Comparison of ENCODE assay signal across 10 cellular contexts in genomic region chr11:533586-534196, GRCh38. TPM values are rescaled to one million over a fixed set of nuclear protein-coding genes. Genes with fewer than 3 reads are reported as not detected.
DNase-seq lines count a peak whose midpoint lies in the region; ATAC-seq, FAIRE-seq and TF ChIP-seq lines count a peak whose summit lies in the region.
"Had no signal": no experiment of that assay in that cellular context is flagged by ENCODE, and none has a peak within 500 bp of the region (broad histone marks: within the 10 kb centered on the region; RNA-seq: fewer than 3 reads in every experiment).

No MANE protein-coding gene starts in this region.

- DNase-seq in AG04449 (ENCODE audit: low read depth, low spot score) (no peak), GM23248 (no peak), astrocyte (ENCODE audit: low read depth) (no peak), GM13977 (ENCODE audit: low spot score) (no peak), islet precursor cell (no peak)
- no peak for DNase-seq in effector memory CD8-positive, alpha-beta T cell

- no peaks in the 10 kb centered on the region for H4K20me1 ChIP-seq in GM23248 (ENCODE audit: insufficient read depth)
- H4K20me1 ChIP-seq in astrocyte (ENCODE audit: insufficient read depth, low read length): peaks cover 34% of the 10 kb centered on the region

- no peak for TF ChIP-seq CTCF in AG04449 (IDR thresholded peaks at IDR 0.05; ENCODE audit: insufficient read depth, low read length, missing control alignments)
- TF ChIP-seq CTCF in astrocyte (IDR thresholded peaks at IDR 0.05; ENCODE audit: insufficient read depth, low read depth, low read length): no peak
- TF ChIP-seq CTCF in GM13977 (IDR thresholded peaks at IDR 0.05; ENCODE audit: extremely low read depth, insufficient read depth, missing control alignments): no peak

- no peak for ATAC-seq in HG03378 (IDR thresholded peaks at IDR 0.05; ENCODE audit: unreplicated experiment)
- no peak for ATAC-seq in effector memory CD8-positive, alpha-beta T cell (replicated peaks)

- H3K9me2 ChIP-seq in GM23248 (ENCODE audit: insufficient read depth): no peaks in the 10 kb centered on the region

- CTCF ChIA-PET in AG04449 (lab: Yijun Ruan, JAX): interaction anchor here (1.2 to 5.9 kb wide), 4 partner anchors 15 to 193 kb away, joined by 3 to 45 read pairs (median 4); no protein-coding TSS in a partner anchor

- H3K79me2 ChIP-seq in GM23248 (ENCODE audit: insufficient read depth): peaks cover 17% of the 10 kb centered on the region
- H3K79me2 ChIP-seq in astrocyte (ENCODE audit: insufficient read depth, low read length): peaks cover 20% of the 10 kb centered on the region

- H3F3A ChIP-seq in GM23248 (ENCODE audit: insufficient read depth): 0 out of 2 replicates have a peak, but pooled peaks cover 5% of the 10 kb centered on the region

- POLR2A ChIA-PET in AG04449 (lab: Yijun Ruan, JAX): no interaction called here

- peak overlapping the region; percentile 73 for H3K4me3 ChIP-seq in AG04449 (ENCODE audit: low read depth, low read length)
- H3K4me3 ChIP-seq in GM23248: peak overlapping the region; percentile 99
- H3K4me3 ChIP-seq in astrocyte (ENCODE audit: insufficient read depth, low read depth, low read length): no peak overlapping the region
- H3K4me3 ChIP-seq in mesodermal cell (ENCODE audit: extremely low read depth, insufficient read depth, low read length, poor library complexity, severe bottlenecking): peak overlapping the region; percentile 80

- WGBS in GM23248 (ENCODE audit: low coverage in 1 of 2, low lambda C conversion rate in 2 of 2, missing lambda C conversion rate in 2 of 2), 2 experiments: 90 to 92% methylated on average over 25 of the region's 25 CpGs
- 97 to 99% methylated on average over 24 to 25 of the region's 25 CpGs for WGBS in mesodermal cell (ENCODE audit: insufficient coverage in 2 of 2), 2 experiments

- H3K4me1 Mint-ChIP-seq in astrocyte (ENCODE audit: low read depth, unreplicated experiment): peaks cover 4% of the 10 kb centered on the region
- peaks cover 14 to 18% of the 10 kb centered on the region in 2 donors for H3K4me1 Mint-ChIP-seq in effector memory CD8-positive, alpha-beta T cell (ENCODE audit: low read depth in 2 of 2)

- in situ Hi-C loops in GM23248 (cut with MboI) (no loop called here), GM13977 (cut with MboI; ENCODE audit: low pct_unique_long_range_greater_than_20kb, low sequenced_read_pairs, unreplicated experiment) (no loop called here)

- H3K4me1 ChIP-seq in GM23248 (ENCODE audit: insufficient read depth): no peaks in the 10 kb centered on the region
- peaks cover 26% of the 10 kb centered on the region for H3K4me1 ChIP-seq in astrocyte (ENCODE audit: insufficient read depth, low read length)
- peaks cover 8% of the 10 kb centered on the region for H3K4me1 ChIP-seq in mesodermal cell (ENCODE audit: control insufficient read depth, insufficient read depth, low read length, poor library complexity, severe bottlenecking)

- H3K9me3 Mint-ChIP-seq in astrocyte (ENCODE audit: unreplicated experiment): no peaks in the 10 kb centered on the region
- H3K9me3 Mint-ChIP-seq in effector memory CD8-positive, alpha-beta T cell: no peaks in the 10 kb centered on the region

- FAIRE-seq in astrocyte (lab: Jason Lieb, UNC): no peak
- FAIRE-seq: G401.6 had no signal

- H3K27me3 ChIP-seq in GM23248 (replicated peaks; ENCODE audit: insufficient read depth) (no peaks in the 10 kb centered on the region), astrocyte (ENCODE audit: insufficient read depth, low read length) (no peaks in the 10 kb centered on the region)
- H3K27me3 ChIP-seq: tibial nerve had no signal

- H3K27ac ChIP-seq in GM23248 (no peak overlapping the region), astrocyte (ENCODE audit: low read depth, low read length) (no peak overlapping the region), mesodermal cell (ENCODE audit: low read depth, low read length, severe bottlenecking) (no peak overlapping the region)

- H3K4me2 ChIP-seq in GM23248 (ENCODE audit: unreplicated experiment) (peak overlapping the region; percentile 96), astrocyte (ENCODE audit: low read length) (peak overlapping the region; percentile 95)

- H3K9ac ChIP-seq in GM23248: no peak overlapping the region
- peak overlapping the region; percentile 86 for H3K9ac ChIP-seq in astrocyte (ENCODE audit: low read length)

- H3K36me3 ChIP-seq in GM23248 (ENCODE audit: low read depth) (no peaks in the 10 kb centered on the region), astrocyte (ENCODE audit: insufficient read depth, low read length) (peaks cover 3% of the 10 kb centered on the region), mesodermal cell (ENCODE audit: control insufficient read depth, insufficient read depth, low read length) (peaks cover 35% of the 10 kb centered on the region)

- H3K27ac Mint-ChIP-seq in astrocyte (ENCODE audit: unreplicated experiment): no peak overlapping the region
- H3K27ac Mint-ChIP-seq in effector memory CD8-positive, alpha-beta T cell: no peak overlapping the region

- H3K4me3 Mint-ChIP-seq in astrocyte (ENCODE audit: unreplicated experiment): peak overlapping the region; percentile 78
- peak overlapping the region in 1 of 2 donors; percentile 71 for H3K4me3 Mint-ChIP-seq in effector memory CD8-positive, alpha-beta T cell

- no peaks in the 10 kb centered on the region for H3K36me3 Mint-ChIP-seq in astrocyte (ENCODE audit: low read depth, unreplicated experiment)
- peaks cover 40% of the 10 kb centered on the region for H3K36me3 Mint-ChIP-seq in effector memory CD8-positive, alpha-beta T cell (ENCODE audit: insufficient read depth)

- H2AFZ ChIP-seq in GM23248: no peak overlapping the region
- no peak overlapping the region for H2AFZ ChIP-seq in astrocyte (ENCODE audit: low read depth, low read length)

- H3K27me3 Mint-ChIP-seq in astrocyte (ENCODE audit: low read depth, unreplicated experiment): peaks cover 2% of the 10 kb centered on the region
- no peaks in the 10 kb centered on the region for H3K27me3 Mint-ChIP-seq in effector memory CD8-positive, alpha-beta T cell

- H3K9me3 ChIP-seq in GM23248 (ENCODE audit: low read depth): no peaks in the 10 kb centered on the region
- H3K9me3 ChIP-seq in astrocyte (ENCODE audit: insufficient read depth, low read depth, low read length): no peaks in the 10 kb centered on the region
- no peaks in the 10 kb centered on the region for H3K9me3 ChIP-seq in mesodermal cell (ENCODE audit: control insufficient read depth, low read length)
- H3K9me3 ChIP-seq: tibial nerve had no signal

RNA-seq across cellular contexts. Expression of gene HRAS, which starts 1.7 kb away (rescaled TPM):
- 62.1 and 83.7 TPM in 2 replicates for total RNA-seq in GM23248 (2014; rRNA removed; shearing (Covaris generic))
- polyA plus RNA-seq in GM23248 (2016; fragmentation: Nextera tagmentation; extraction: Ambion mirVana): 76.9 and 85.3 TPM in 2 replicates
- total RNA-seq in astrocyte: 78.5 and 84.2 TPM in 2 replicates
- polyA plus RNA-seq in mesodermal cell (2013, experiment 1 of 2): 44.8 TPM
- 42.3 TPM for polyA plus RNA-seq in mesodermal cell (2013, experiment 2 of 2)

RNA-seq across cellular contexts. Expression of gene LRRC56, which starts 3.6 kb away (rescaled TPM):
- 1.3 TPM in 1 of 2 replicates, not detected in the other for total RNA-seq in GM23248 (2014; rRNA removed; shearing (Covaris generic))
- 0.72 and 0.86 TPM in 2 replicates for polyA plus RNA-seq in GM23248 (2016; fragmentation: Nextera tagmentation; extraction: Ambion mirVana)
- total RNA-seq in astrocyte: 0.82 and 1.8 TPM in 2 replicates
- polyA plus RNA-seq in mesodermal cell (2013, experiment 1 of 2): 0.77 TPM
- 0.66 TPM for polyA plus RNA-seq in mesodermal cell (2013, experiment 2 of 2)

RNA-seq across cellular contexts. Expression of gene RNH1, which starts 26.6 kb away (rescaled TPM):
- 680 and 751 TPM in 2 replicates for total RNA-seq in GM23248 (2014; rRNA removed; shearing (Covaris generic))
- 623 and 664 TPM in 2 replicates for polyA plus RNA-seq in GM23248 (2016; fragmentation: Nextera tagmentation; extraction: Ambion mirVana)
- 117 and 130 TPM in 2 replicates for total RNA-seq in astrocyte
- 57.8 TPM for polyA plus RNA-seq in mesodermal cell (2013, experiment 1 of 2)
- 50.6 TPM for polyA plus RNA-seq in mesodermal cell (2013, experiment 2 of 2)

RNA-seq across cellular contexts. Expression of gene LMNTD2, which starts 26.8 kb away (rescaled TPM):
- 0.22 and 2.3 TPM in 2 replicates for total RNA-seq in GM23248 (2014; rRNA removed; shearing (Covaris generic))
- 0.35 and 0.36 TPM in 2 replicates for polyA plus RNA-seq in GM23248 (2016; fragmentation: Nextera tagmentation; extraction: Ambion mirVana)
- 2.5 and 2.8 TPM in 2 replicates for total RNA-seq in astrocyte
- polyA plus RNA-seq in mesodermal cell (2013, experiment 1 of 2): 1.3 TPM
- polyA plus RNA-seq in mesodermal cell (2013, experiment 2 of 2): 1.3 TPM

RNA-seq across cellular contexts. Expression of gene RASSF7, which starts 27.1 kb away (rescaled TPM):
- 18.8 and 19.3 TPM in 2 replicates for total RNA-seq in GM23248 (2014; rRNA removed; shearing (Covaris generic))
- 10.6 and 11.9 TPM in 2 replicates for polyA plus RNA-seq in GM23248 (2016; fragmentation: Nextera tagmentation; extraction: Ambion mirVana)
- 31.1 and 32.3 TPM in 2 replicates for total RNA-seq in astrocyte
- 5.1 TPM for polyA plus RNA-seq in mesodermal cell (2013, experiment 1 of 2)
- 3.9 TPM for polyA plus RNA-seq in mesodermal cell (2013, experiment 2 of 2)
